8 cellular contexts compared by ENCODE assay signal in genomic region chr19:35716985-35717664, GRCh38. TPM values are rescaled to one million over a fixed set of nuclear protein-coding genes. Genes with fewer than 3 reads are reported as not detected.
DNase-seq lines count a peak whose midpoint lies in the region; ATAC-seq and TF ChIP-seq lines count a peak whose summit lies in the region.

No MANE protein-coding gene starts in this region.

- peak in 1 of 3 donors; percentile 51 for TF ChIP-seq CTCF in omental fat pad (IDR thresholded peaks at IDR 0.05)
- peak; percentile 82 to 86 (median 84) for TF ChIP-seq CTCF in testis (IDR thresholded peaks at IDR 0.05)

- DNase-seq in GDM1 (lab: John Stamatoyannopoulos, UW) = peak; percentile 94
- DNase-seq in H7 = peak; percentile 100
- peak; percentile 94 for DNase-seq in M059J (ENCODE audit: low read depth)
- DNase-seq in SJSA1 (ENCODE audit: low read depth in 1 of 2, low spot score in 2 of 2) = peak; percentile 89 to 91
- DNase-seq in activated naive CD4-positive, alpha-beta T cell treated with anti-CD3 and anti-CD28 coated beads, Interleukin-2, amount 50 U/mL, for 16 hours = peak; percentile 99
- DNase-seq in globus pallidus (ENCODE audit: low spot score) = peak; percentile 95
- DNase-seq in omental fat pad (ENCODE audit: low spot score) = peak; percentile 75
- peak; percentile 95 for DNase-seq in testis

- TF ChIP-seq POLR2A in testis (IDR thresholded peaks at IDR 0.05) = no peak

- peak; percentile 92 for ATAC-seq in omental fat pad (ENCODE audit: low FRiP score)

- H3K27ac ChIP-seq in SJSA1 (peak overlapping the region; percentile 61), testis (peak overlapping the region; percentile 74 to 91)

- WGBS in testis, 2 donors = 0 to 1% methylated on average over 10 to 41 of the region's 61 CpGs

- H3K4me1 ChIP-seq in SJSA1 (replicated peaks) = peaks cover 22% of the 10 kb centered on the region
- H3K4me1 ChIP-seq in testis = peaks cover 25% of the 10 kb centered on the region

- H3K36me3 ChIP-seq in H7 (replicated peaks; ENCODE audit: control insufficient read depth, insufficient read depth, low read length) (peaks cover 6% of the 10 kb centered on the region), SJSA1 (peaks cover 33% of the 10 kb centered on the region), testis (ENCODE audit: low read depth, missing control alignments) (no peaks in the 10 kb centered on the region)

- intact Hi-C loops in testis (cut with DNase I; ENCODE audit: low total_unique reads) = loop anchor here (10.0 kb wide), 1 partner anchor 172 kb away; the partner anchor contains the start of gene TMEM147

- H3K4me3 ChIP-seq in H7 (ENCODE audit: insufficient read depth, low read depth, low read length) = peak overlapping the region; percentile 94
- H3K4me3 ChIP-seq in SJSA1 = peak overlapping the region; percentile 55
- peak overlapping the region; percentile 79 to 85 for H3K4me3 ChIP-seq in testis

- H3K27me3 ChIP-seq in H7 (ENCODE audit: control insufficient read depth, insufficient read depth, low read length) (peaks cover 3% of the 10 kb centered on the region), SJSA1 (replicated peaks) (no peaks in the 10 kb centered on the region), testis (no peaks in the 10 kb centered on the region)

- no peaks in the 10 kb centered on the region for H3K9me3 ChIP-seq in SJSA1 (replicated peaks)
- no peaks in the 10 kb centered on the region for H3K9me3 ChIP-seq in testis

RNA-seq across cellular contexts. Expression of gene KMT2B, which starts 0.7 kb away (rescaled TPM):
- 12.9 and 16.3 TPM in 2 replicates for total RNA-seq in H7 (2014; rRNA removed; shearing (Covaris generic))
- total RNA-seq in M059J (2014; rRNA removed; shearing (Covaris generic)) = 4.9 and 8.8 TPM in 2 replicates
- total RNA-seq in SJSA1 (2014; rRNA removed; shearing (Covaris generic)) = 4.9 and 7.4 TPM in 2 replicates
- total RNA-seq in omental fat pad = 10 to 100 TPM; 11.5 to 28.7 (median 19.8) TPM
- total RNA-seq in testis = 100 to 1,000 TPM; 109 to 110 TPM
- 73.3 TPM for polyA plus RNA-seq in testis (ENCODE audit: insufficient read depth, low read depth, low replicate concordance)

RNA-seq across cellular contexts. Expression of gene ZBTB32, which starts 12.8 kb away (rescaled TPM):
- not detected in 2 replicates for total RNA-seq in H7 (2014; rRNA removed; shearing (Covaris generic))
- not detected in 2 replicates for total RNA-seq in M059J (2014; rRNA removed; shearing (Covaris generic))
- total RNA-seq in SJSA1 (2014; rRNA removed; shearing (Covaris generic)) = not detected in 2 replicates
- under 1 TPM in 2 of 4 donors, not detected in 2; 0.47 to 0.72 TPM for total RNA-seq in omental fat pad
- total RNA-seq in testis = 10 to 100 TPM; 26.1 to 32.5 TPM
- 125 TPM for polyA plus RNA-seq in testis (ENCODE audit: insufficient read depth, low read depth, low replicate concordance)

RNA-seq across cellular contexts. Expression of gene IGFLR1, which starts 25.1 kb away (rescaled TPM):
- 11.5 and 15.2 TPM in 2 replicates for total RNA-seq in H7 (2014; rRNA removed; shearing (Covaris generic))
- total RNA-seq in M059J (2014; rRNA removed; shearing (Covaris generic)) = 8.8 and 24.0 TPM in 2 replicates
- total RNA-seq in SJSA1 (2014; rRNA removed; shearing (Covaris generic)) = 3.7 and 8.5 TPM in 2 replicates
- total RNA-seq in omental fat pad = 10 to 100 TPM in 2 of 4 donors, 1 to 10 TPM in 2; 5.8 to 14.8 (median 10.1) TPM
- 10 to 100 TPM; 15.7 to 15.9 TPM for total RNA-seq in testis
- polyA plus RNA-seq in testis (ENCODE audit: insufficient read depth, low read depth, low replicate concordance) = 9.9 TPM

RNA-seq across cellular contexts. Expression of gene U2AF1L4, which starts 28.1 kb away (rescaled TPM):
- 11.6 and 13.4 TPM in 2 replicates for total RNA-seq in H7 (2014; rRNA removed; shearing (Covaris generic))
- total RNA-seq in M059J (2014; rRNA removed; shearing (Covaris generic)) = 18.0 and 24.9 TPM in 2 replicates
- 4.8 and 17.6 TPM in 2 replicates for total RNA-seq in SJSA1 (2014; rRNA removed; shearing (Covaris generic))
- total RNA-seq in omental fat pad (10 to 100 TPM; 18.4 to 23.8 (median 22.9) TPM), testis (10 to 100 TPM; 47.2 to 49.6 TPM)
- polyA plus RNA-seq in testis (ENCODE audit: insufficient read depth, low read depth, low replicate concordance) = 45.3 TPM

RNA-seq across cellular contexts. Expression of gene PSENEN, which starts 28.3 kb away (rescaled TPM):
- total RNA-seq in H7 (2014; rRNA removed; shearing (Covaris generic)) = 53.2 and 58.6 TPM in 2 replicates
- total RNA-seq in M059J (2014; rRNA removed; shearing (Covaris generic)) = 90.5 and 108 TPM in 2 replicates
- 16.6 and 28.7 TPM in 2 replicates for total RNA-seq in SJSA1 (2014; rRNA removed; shearing (Covaris generic))
- total RNA-seq in omental fat pad (10 to 100 TPM; 28.1 to 58.6 (median 37.9) TPM), testis (100 to 1,000 TPM; 100 to 121 TPM)
- 303 TPM for polyA plus RNA-seq in testis (ENCODE audit: insufficient read depth, low read depth, low replicate concordance)

Comparison
In these comparisons a context has a peak if more than half of its experiments do, and no peak if none do; other contexts are left out.
1. Peak in every context shown above with its lines: DNase-seq, ATAC-seq, H3K4me3 ChIP-seq and H3K27ac ChIP-seq.
2. RNA of gene ZBTB32, which starts 12.8 kb away (total RNA-seq): 26.1 to 32.5 TPM in testis; 0.47 to 0.72 TPM in omental fat pad, not detected in H7, not detected in M059J and not detected in SJSA1; every median in the first group is over 10 times any median in the second.